In the genomic region with DNA sequence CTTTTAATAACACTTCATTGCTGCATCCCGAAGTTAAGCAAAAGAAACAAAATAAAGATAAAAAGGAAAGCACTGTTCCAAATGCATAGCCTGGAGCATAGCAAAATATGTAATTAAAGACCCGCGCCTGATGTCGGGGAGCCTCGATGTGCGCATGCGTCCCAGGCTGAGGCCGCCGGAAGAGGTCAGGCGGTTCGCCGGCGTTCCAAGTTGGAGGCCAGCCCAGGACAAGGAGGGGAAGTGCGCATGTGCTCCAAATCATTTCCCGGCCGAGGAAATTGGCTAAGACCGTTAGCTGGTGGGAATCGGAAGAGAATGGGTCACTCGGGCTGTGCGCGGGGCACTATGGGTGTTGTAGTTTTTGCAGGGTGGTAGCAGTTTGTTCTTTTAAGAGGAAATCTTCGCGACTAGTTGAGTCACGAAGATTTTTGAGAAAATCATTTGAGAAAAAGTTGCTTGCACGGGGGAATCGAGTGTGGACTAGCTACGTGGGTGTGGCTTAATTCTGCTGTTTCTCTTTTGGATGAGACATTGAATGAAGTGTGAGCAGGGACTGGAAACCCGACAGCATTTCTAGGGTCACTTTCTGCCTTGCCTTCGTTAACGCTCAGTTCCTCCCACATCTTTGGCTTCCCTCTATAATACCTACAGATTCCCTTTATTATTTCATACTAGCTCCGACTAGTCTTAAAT, we compare ENCODE assay signal across 8 cellular contexts. TPM values are rescaled to one million over a fixed set of nuclear protein-coding genes. Genes with fewer than 3 reads are reported as not detected.
DNase-seq lines count a peak whose midpoint lies in the region; ATAC-seq and TF ChIP-seq lines count a peak whose summit lies in the region.

No MANE protein-coding gene starts in this region.

- POLR2A ChIA-PET in OCI-LY7 (lab: Charles Lee), result interaction anchor here (0.6 to 2.0 kb wide), 3 partner anchors 13 to 1430 kb away, joined by 6 to 8 read pairs (median 7); no protein-coding TSS in a partner anchor

- peak overlapping the region; percentile 56 for H3K4me3 ChIP-seq in GM06990 (replicated peaks; ENCODE audit: low read depth, low read length)
- H3K4me3 ChIP-seq in OCI-LY7 (ENCODE audit: low read depth, low read length, poor library complexity, severe bottlenecking), result peak overlapping the region; percentile 63
- H3K4me3 ChIP-seq in epithelial cell of esophagus (ENCODE audit: low read length), result peak overlapping the region; percentile 40

- H3K79me2 ChIP-seq in OCI-LY7 (ENCODE audit: insufficient read depth, low read depth, low read length), result no peaks in the 10 kb centered on the region

- H3K9me2 ChIP-seq in OCI-LY7 (ENCODE audit: insufficient read depth, low read length), result no peaks in the 10 kb centered on the region

- TF ChIP-seq CTCF in GM06990 (IDR thresholded peaks at IDR 0.05; ENCODE audit: insufficient read depth, low read length, poor library complexity, severe bottlenecking) (no peak), OCI-LY7 (conservative IDR thresholded peaks at IDR 0.05; ENCODE audit: low read length) (no peak), epithelial cell of esophagus (IDR thresholded peaks at IDR 0.05; ENCODE audit: insufficient read depth, low read depth, low read length, missing control alignments) (no peak)

- H3K27ac ChIP-seq in OCI-LY7 (ENCODE audit: low read depth, low read length, poor library complexity, severe bottlenecking), result no peak overlapping the region

- H3K36me3 ChIP-seq in GM06990 (ENCODE audit: control insufficient read depth, insufficient read depth, low read length) (no peaks in the 10 kb centered on the region), OCI-LY7 (ENCODE audit: insufficient read depth, low read length) (no peaks in the 10 kb centered on the region)

- H3K4me2 ChIP-seq in OCI-LY7 (ENCODE audit: low read length), result peak overlapping the region; percentile 62

- CTCF ChIA-PET in OCI-LY7 (lab: Charles Lee; ENCODE audit: unreplicated experiment), result no interaction called here

- ATAC-seq in HG03460 (IDR thresholded peaks at IDR 0.05; ENCODE audit: unreplicated experiment) (peak; percentile 56), HG03025 (IDR thresholded peaks at IDR 0.05; ENCODE audit: low FRiP score, unreplicated experiment) (no peak)

- no TSS peak for BruUV-seq in OCI-LY7 (replicated peaks; lab: Mats Ljungman, UMichigan)

- no peaks in the 10 kb centered on the region for H3K9me3 ChIP-seq in OCI-LY7 (ENCODE audit: low read length)

- no peaks in the 10 kb centered on the region for H3K27me3 ChIP-seq in GM06990 (replicated peaks; ENCODE audit: control insufficient read depth, insufficient read depth, low read length)

- intact Hi-C loops in OCI-LY7 (cut with micrococcal nuclease; ENCODE audit: unreplicated experiment), result no loop called here

- H4K20me1 ChIP-seq in OCI-LY7 (ENCODE audit: insufficient read depth, low read length), result no peaks in the 10 kb centered on the region

- peaks cover 38% of the 10 kb centered on the region for H3K4me1 ChIP-seq in OCI-LY7 (ENCODE audit: insufficient read depth, low read length, poor library complexity, severe bottlenecking)

- DNase-seq in GM06990 (ENCODE audit: extremely low read depth, insufficient read length) (peak; percentile 68), OCI-LY7 (ENCODE audit: low spot score) (peak; percentile 48), activated T-cell treated with anti-CD3 and anti-CD28 coated beads for 48 hours (ENCODE audit: low read depth) (peak; percentile 75), epithelial cell of esophagus (ENCODE audit: low read depth) (peak; percentile 90), midbrain (lab: John Stamatoyannopoulos, UW) (peak; percentile 96)
- DNase-seq in stimulated activated CD8-positive, alpha-beta memory T cell treated with anti-CD3 and anti-CD28 coated beads, Interleukin-15, amount 100 ng/mL, for 24 hours (ENCODE audit: low read depth), result peak; percentile 45

- H2AFZ ChIP-seq in OCI-LY7 (ENCODE audit: low read length), result peak overlapping the region; percentile 95

RNA-seq across cellular contexts. Expression of gene CD1D, which starts 31.0 kb away (rescaled TPM):
- total RNA-seq in OCI-LY7 (2014; rRNA removed; shearing (Covaris generic)), result 3.3 and 4.9 TPM in 2 replicates
- total RNA-seq in OCI-LY7 (2022), result 5.7 and 5.8 TPM in 2 replicates

Comparison
In these comparisons a context has a peak if more than half of its experiments do, and no peak if none do; other contexts are left out.
1. DNase-seq: peak in every context shown above with its lines; median percentile 96 in midbrain; 90 in epithelial cell of esophagus; 75 in activated T-cell treated with anti-CD3 and anti-CD28 coated beads for 48 hours; 68 in GM06990; 48 in OCI-LY7; 45 in stimulated activated CD8-positive, alpha-beta memory T cell treated with anti-CD3 and anti-CD28 coated beads, Interleukin-15, amount 100 ng/mL, for 24 hours.